In the genomic region with DNA sequence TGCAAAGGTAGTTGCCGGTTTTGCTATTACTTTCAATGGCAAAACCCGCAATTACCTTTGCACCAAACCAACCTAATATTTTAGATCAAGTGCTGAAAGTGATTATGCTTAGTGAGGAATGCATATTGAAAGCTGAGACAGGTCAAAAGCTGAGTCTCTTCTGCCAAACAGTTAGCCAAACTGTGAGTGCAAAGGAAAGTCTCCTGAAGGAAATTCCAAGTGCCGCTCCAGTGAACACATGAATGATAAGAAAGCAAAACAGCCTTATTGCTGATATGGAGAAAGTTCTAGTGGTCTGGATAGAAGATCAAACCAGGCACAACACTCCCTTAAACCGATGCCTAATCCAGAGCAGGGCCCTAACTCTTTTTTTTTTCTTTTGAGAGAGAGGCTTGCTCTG, we compare ENCODE assay signal across 29 cellular contexts.
"Had no signal": no experiment of that assay in that cellular context is flagged by ENCODE, and none has a peak within 500 bp of the region (broad histone marks: within the 10 kb centered on the region; RNA-seq: fewer than 3 reads in every experiment).

No MANE protein-coding gene starts in this region.

- H3K9me3 Mint-ChIP-seq: naive B cell; natural killer cell treated with Interleukin-12 subunit alpha and Interleukin-12 subunit beta and Interleukin-15 and Interleukin-18, amount 100 ng/mL, for 72 hours; stimulated activated naive CD8-positive, alpha-beta T cell treated with anti-CD3 and anti-CD28 coated beads, Interleukin-15, amount 100 ng/mL, for 72 hours had no signal

- H3K9me3 ChIP-seq: esophagus muscularis mucosa, heart right ventricle, lower lobe of right lung, mucosa of descending colon, neutrophil, pancreas, right atrium auricular region, suprapubic skin had no signal

- H3K4me3 Mint-ChIP-seq: mesothelial cell of epicardium; naive B cell; natural killer cell treated with Interleukin-12 subunit alpha and Interleukin-12 subunit beta and Interleukin-15 and Interleukin-18, amount 100 ng/mL, for 72 hours; neural crest cell; stimulated activated naive CD8-positive, alpha-beta T cell treated with anti-CD3 and anti-CD28 coated beads, Interleukin-15, amount 100 ng/mL, for 72 hours had no signal

- ATAC-seq: foreskin keratinocyte; gastroesophageal sphincter; heart right ventricle; left ventricle myocardium superior; lower lobe of right lung; mucosa of descending colon; natural killer cell treated with Interleukin-12 subunit alpha and Interleukin-12 subunit beta and Interleukin-15 and Interleukin-18, amount 100 ng/mL, for 72 hours; pancreas; sciatic nerve; stimulated activated naive CD8-positive, alpha-beta T cell treated with anti-CD3 and anti-CD28 coated beads, Interleukin-15, amount 100 ng/mL, for 72 hours had no signal

- H3K36me3 ChIP-seq: esophagus muscularis mucosa, gastroesophageal sphincter, heart right ventricle, lower lobe of right lung, neutrophil, pancreas, right atrium auricular region, suprapubic skin had no signal

- H3K4me1 ChIP-seq: foreskin keratinocyte, lower lobe of right lung, pancreas, right atrium auricular region had no signal

- H3K27ac Mint-ChIP-seq: mesothelial cell of epicardium; natural killer cell treated with Interleukin-12 subunit alpha and Interleukin-12 subunit beta and Interleukin-15 and Interleukin-18, amount 100 ng/mL, for 72 hours; stimulated activated naive CD8-positive, alpha-beta T cell treated with anti-CD3 and anti-CD28 coated beads, Interleukin-15, amount 100 ng/mL, for 72 hours had no signal

- H3K27ac ChIP-seq: coronary artery, esophagus muscularis mucosa, foreskin keratinocyte, gastroesophageal sphincter, heart right ventricle, lower lobe of right lung, neutrophil, pancreas, right atrium auricular region, suprapubic skin had no signal

- H3K36me3 Mint-ChIP-seq: naive B cell; natural killer cell treated with Interleukin-12 subunit alpha and Interleukin-12 subunit beta and Interleukin-15 and Interleukin-18, amount 100 ng/mL, for 72 hours had no signal

- DNase-seq: dermis blood vessel endothelial cell; effector memory CD4-positive, alpha-beta T cell; foreskin keratinocyte; heart right ventricle; hippocampal formation; left ventricle myocardium superior; lower lobe of right lung; mucosa of descending colon; naive B cell; pancreas; stimulated activated CD4-positive, alpha-beta T cell treated with anti-CD3 and anti-CD28 coated beads, Interleukin-12 subunit alpha, Interleukin-12 subunit beta, amount 100 ng/mL, for 4 hours; stimulated activated CD4-positive, alpha-beta T cell treated with anti-CD3 and anti-CD28 coated beads, Interleukin-1b, Interleukin-23, amount 100 ng/mL, for 48 hours; stimulated activated CD4-positive, alpha-beta T cell treated with anti-CD3 and anti-CD28 coated beads, Interleukin-4, amount 100 ng/mL, for 1 hour; stimulated activated CD8-positive, alpha-beta memory T cell treated with anti-CD3 and anti-CD28 coated beads, Interleukin-4, amount 100 ng/mL, for 48 hours; stimulated activated naive CD4-positive, alpha-beta T cell; stimulated activated naive CD8-positive, alpha-beta T cell treated with anti-CD3 and anti-CD28 coated beads, Interleukin-15, amount 100 ng/mL, for 72 hours; trophoblast cell had no signal

- H3K27me3 Mint-ChIP-seq: progenitor cell of endocrine pancreas had no signal

- H3K4me3 ChIP-seq: coronary artery, esophagus muscularis mucosa, gastroesophageal sphincter, heart right ventricle, lower lobe of right lung, mucosa of descending colon, pancreas, right atrium auricular region, smooth muscle cell, suprapubic skin had no signal

- H3K27me3 ChIP-seq: esophagus muscularis mucosa, foreskin keratinocyte, gastroesophageal sphincter, heart right ventricle, pancreas, right atrium auricular region, suprapubic skin had no signal
